ENCODE assay signal across 22 cellular contexts in genomic region chr16:35690413-35690812, GRCh38.
A peak's percentile ranks its signal among the peaks of the same experiment; 100 is the strongest.
DNase-seq lines count a peak whose midpoint lies in the region; ATAC-seq and TF ChIP-seq lines count a peak whose summit lies in the region.
"Had no signal": no experiment of that assay in that cellular context is flagged by ENCODE, and none has a peak within 500 bp of the region (broad histone marks: within the 10 kb centered on the region; RNA-seq: fewer than 3 reads in every experiment).

No MANE protein-coding gene starts in this region.

- ATAC-seq in RWPE2 (ENCODE audit: low read depth), result no peak
- ATAC-seq: A549, GM12878 had no signal

- no peaks in the 10 kb centered on the region for H3K36me3 ChIP-seq in RWPE2 (ENCODE audit: low read depth)
- H3K36me3 ChIP-seq: BE2C; BLaER1 treated with 17β-estradiol and CSF1 and Interleukin-3, amounts not matched to agents 10 nM and 100 nM had no signal

- H3K27ac ChIP-seq in RWPE2 (ENCODE audit: poor library complexity, severe bottlenecking), result no peak overlapping the region
- H3K27ac ChIP-seq: 22Rv1; A549; BLaER1 treated with 17β-estradiol and CSF1 and Interleukin-3, amounts not matched to agents 10 nM and 100 nM; GM23248 had no signal

- no peaks in the 10 kb centered on the region for H3K4me1 ChIP-seq in RWPE2 (ENCODE audit: insufficient read depth, poor library complexity, severe bottlenecking)
- H3K4me1 ChIP-seq: A549; BE2C; BLaER1 treated with 17β-estradiol and CSF1 and Interleukin-3, amounts not matched to agents 10 nM and 100 nM had no signal

- peak; percentile 24 for DNase-seq in activated CD8-positive, alpha-beta memory T cell treated with anti-CD3 and anti-CD28 coated beads for 24 hours
- DNase-seq in activated CD8-positive, alpha-beta memory T cell treated with anti-CD3 and anti-CD28 coated beads, Interleukin-2, amount 50 U/mL, for 48 hours, result no peak
- peak; percentile 26 for DNase-seq in RWPE2 (ENCODE audit: low spot score)
- DNase-seq in mesenteric fat pad (ENCODE audit: low spot score), result peak; percentile 41
- DNase-seq in A172 (ENCODE audit: low spot score), result no peak
- no peak for DNase-seq in T1000 (lab: John Stamatoyannopoulos, UW)
- DNase-seq: ACHN; AML-193; BE2C; CD4-positive, alpha-beta T cell; CD8-positive, alpha-beta memory T cell; DMS 273 treated with DMSO at 0.1 percent for 48 hours; DMS79; EL; GDM1; GM23248; H7; HCEC 1CT had no signal

- TF ChIP-seq CTCF in RWPE2 (IDR thresholded peaks at IDR 0.05; ENCODE audit: poor library complexity, severe bottlenecking), result no peak

- H3K4me3 ChIP-seq in RWPE2 (ENCODE audit: severe bottlenecking), result no peak overlapping the region
- H3K4me3 ChIP-seq: A549; BLaER1 treated with 17β-estradiol and CSF1 and Interleukin-3, amounts not matched to agents 10 nM and 100 nM; GM12878; GM23248 had no signal

- peaks cover 2% of the 10 kb centered on the region for H3K9me3 ChIP-seq in RWPE2 (ENCODE audit: severe bottlenecking)
- H3K9me3 ChIP-seq: A549, BE2C had no signal

- H3K27me3 ChIP-seq in RWPE2 (ENCODE audit: insufficient read depth, poor library complexity, severe bottlenecking), result no peaks in the 10 kb centered on the region
- H3K27me3 ChIP-seq: BE2C; BLaER1 treated with 17β-estradiol and CSF1 and Interleukin-3, amounts not matched to agents 10 nM and 100 nM had no signal

Comparison
In these comparisons a context has a peak if more than half of its experiments do, and no peak if none do; other contexts are left out.
1. DNase-seq: peak in activated CD8-positive, alpha-beta memory T cell treated with anti-CD3 and anti-CD28 coated beads for 24 hours (single experiment), RWPE2 (single experiment) and mesenteric fat pad (single experiment); none in activated CD8-positive, alpha-beta memory T cell treated with anti-CD3 and anti-CD28 coated beads, Interleukin-2, amount 50 U/mL, for 48 hours (single experiment), A172 (single experiment) and T1000 (single experiment).